In the genomic region with DNA sequence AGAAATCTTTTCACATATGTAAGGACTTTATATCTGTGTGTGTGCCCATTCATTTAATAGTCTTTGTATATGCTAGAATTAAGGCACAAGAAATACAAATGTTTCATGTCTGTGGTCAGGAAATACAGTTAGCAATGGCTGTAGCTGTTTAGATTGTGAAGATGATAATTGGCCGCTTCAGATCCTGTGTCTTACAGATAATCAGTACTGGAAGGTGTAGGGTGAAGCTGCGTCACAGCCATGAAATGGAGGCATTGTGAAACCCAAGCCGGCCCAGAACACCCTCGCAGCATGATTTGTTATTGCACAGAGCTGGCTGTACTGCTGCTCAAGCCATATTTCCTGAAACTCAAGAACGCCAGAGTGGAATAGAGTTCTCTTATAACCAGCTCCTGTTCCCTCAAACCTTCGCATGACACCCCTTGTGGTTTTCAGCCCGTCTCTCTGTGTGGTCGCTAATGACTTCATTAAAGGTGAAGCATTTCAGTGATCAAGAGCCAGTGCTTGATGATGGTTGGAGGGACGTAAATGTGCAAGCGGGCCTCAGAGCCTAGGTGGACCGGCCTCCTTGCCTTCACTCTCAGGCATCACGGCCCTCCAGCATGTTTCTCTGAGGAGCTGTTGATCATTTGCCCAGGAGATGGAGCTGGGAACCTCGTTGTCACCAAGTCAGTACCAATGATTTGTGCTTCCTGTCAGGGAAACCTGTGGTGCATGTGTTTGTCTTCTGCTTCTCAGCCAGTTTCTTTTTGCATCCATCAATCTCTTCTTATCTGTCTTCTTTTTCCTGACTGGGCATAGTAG, we compare ENCODE assay signal across 8 cellular contexts.
A peak's percentile ranks its signal among the peaks of the same experiment; 100 is the strongest.
DNase-seq lines count a peak whose midpoint lies in the region; ATAC-seq, FAIRE-seq and TF ChIP-seq lines count a peak whose summit lies in the region.

No MANE protein-coding gene starts in this region.

- peak overlapping the region; percentile 95 for H3K27ac Mint-ChIP-seq in activated naive CD8-positive, alpha-beta T cell treated with anti-CD3 and anti-CD28 coated beads for 36 hours

- no peak overlapping the region for H3K4me2 ChIP-seq in HepG2 (ENCODE audit: low read depth, low read length)
- peak overlapping the region; percentile 3 for H3K4me2 ChIP-seq in parathyroid adenoma (ENCODE audit: low read length)

- H3K9me3 Mint-ChIP-seq in activated naive CD8-positive, alpha-beta T cell treated with anti-CD3 and anti-CD28 coated beads for 36 hours: no peaks in the 10 kb centered on the region

- POLR2A ChIA-PET in HepG2 (lab: Yijun Ruan, JAX): interaction anchor here (1.6 kb wide), 1 partner anchor 139 kb away, joined by 11 read pairs; a partner anchor contains a TSS

- H2AFZ ChIP-seq in HepG2 (ENCODE audit: low read length) (no peak overlapping the region), parathyroid adenoma (peak overlapping the region; percentile 90)

- TF ChIP-seq CTCF in liver (IDR thresholded peaks at IDR 0.05; ENCODE audit: low read depth, low read length, missing input control) (no peak), HepG2 (CRISPR knock-in tag; IDR thresholded peaks at IDR 0.05) (no peak), parathyroid adenoma (IDR thresholded peaks at IDR 0.05) (no peak)

- CTCF ChIA-PET in HepG2 (lab: Yijun Ruan, JAX; ENCODE audit: low intra/inter-chr PET ratio, low total read pairs): interaction anchor here (0.7 kb wide), 1 partner anchor 140 kb away, joined by 3 read pairs; a partner anchor contains a TSS

- H3K27ac ChIP-seq in liver (ENCODE audit: low read depth in 1 of 2, low read length in 2 of 2): peak overlapping the region in 1 of 2 donors; percentile 48
- H3K27ac ChIP-seq in HepG2 (ENCODE audit: extremely low read length, insufficient read depth, low read length): no peak overlapping the region
- peak overlapping the region; percentile 83 for H3K27ac ChIP-seq in parathyroid adenoma

- H3K9me3 ChIP-seq in liver (ENCODE audit: control insufficient read depth in 4 of 4, low read length in 3 of 4): no peaks in the 10 kb centered on the region
- no peaks in the 10 kb centered on the region for H3K9me3 ChIP-seq in HepG2 (ENCODE audit: low read length)
- H3K9me3 ChIP-seq in parathyroid adenoma (ENCODE audit: control insufficient read depth, low read length): no peaks in the 10 kb centered on the region

- no peak for TF ChIP-seq RAD21 in liver (IDR thresholded peaks at IDR 0.05)
- no peak for TF ChIP-seq RAD21 in HepG2 (CRISPR knock-in tag; IDR thresholded peaks at IDR 0.05)

- H3K4me1 Mint-ChIP-seq in activated naive CD8-positive, alpha-beta T cell treated with anti-CD3 and anti-CD28 coated beads for 36 hours: peaks cover 69% of the 10 kb centered on the region

- FAIRE-seq in HepG2 (lab: Jason Lieb, UNC): no peak

- 65% methylated on average over 13 of the region's 13 CpGs for whole genome bisulfite sequencing in liver
- WGBS in HepG2 (ENCODE audit: low lambda C conversion rate): 95% methylated on average over 13 of the region's 13 CpGs

- H3K4me3 ChIP-seq in liver (ENCODE audit: low read depth in 1 of 3, low read length in 3 of 3) (no peak overlapping the region), HepG2 (replicated peaks in 1 of 3; ENCODE audit: insufficient read depth in 1 of 3, low read depth in 2 of 3, low read length in 3 of 3) (no peak overlapping the region), parathyroid adenoma (ENCODE audit: low read depth, low read length) (no peak overlapping the region)

- TF ChIP-seq EP300 in HepG2 (IDR thresholded peaks at IDR 0.05; ENCODE audit: low read depth in 2 of 2, low read length in 2 of 2) (no peak), HepG2 (CRISPR knock-in tag; IDR thresholded peaks at IDR 0.05; ENCODE audit: borderline replicate concordance) (no peak)

- no peak for ATAC-seq in HepG2
- no peak for ATAC-seq in GM18511 (IDR thresholded peaks at IDR 0.05; ENCODE audit: unreplicated experiment)
- ATAC-seq in GM18498 (IDR thresholded peaks at IDR 0.05; ENCODE audit: unreplicated experiment): no peak
- no peak for ATAC-seq in GM21786 (IDR thresholded peaks at IDR 0.05; ENCODE audit: unreplicated experiment)
- no peak for ATAC-seq in GM19324 (IDR thresholded peaks at IDR 0.05; ENCODE audit: low FRiP score, unreplicated experiment)

- BruUV-seq in HepG2 (replicated peaks; lab: Mats Ljungman, UMichigan): no TSS peak

- peak overlapping the region; percentile 55 for H3K4me3 Mint-ChIP-seq in activated naive CD8-positive, alpha-beta T cell treated with anti-CD3 and anti-CD28 coated beads for 36 hours

- H3K4me1 ChIP-seq in liver (ENCODE audit: control insufficient read depth in 4 of 4, insufficient read depth in 4 of 4, low read length in 3 of 4): peaks cover 6 to 75% (median 49%) of the 10 kb centered on the region in 4 donors
- peaks cover 73% of the 10 kb centered on the region for H3K4me1 ChIP-seq in HepG2 (ENCODE audit: insufficient read depth, low read length)
- H3K4me1 ChIP-seq in parathyroid adenoma: peaks cover 20% of the 10 kb centered on the region

- H3K36me3 Mint-ChIP-seq in activated naive CD8-positive, alpha-beta T cell treated with anti-CD3 and anti-CD28 coated beads for 36 hours: no peaks in the 10 kb centered on the region

- intact Hi-C loops in HepG2 (cut with micrococcal nuclease; ENCODE audit: unreplicated experiment): no loop called here

- in situ Hi-C loops in HepG2 (cut with HindIII; ENCODE audit: extremely low pct_ligation_motif_present, low pct_unique_long_range_greater_than_20kb): loop anchor here (5.0 kb wide), 1 partner anchor 141 kb away; a partner anchor contains a TSS

- peaks cover 5% of the 10 kb centered on the region for H4K20me1 ChIP-seq in HepG2 (ENCODE audit: insufficient read depth, low read length)

- H3K27me3 ChIP-seq in liver (ENCODE audit: control insufficient read depth in 4 of 4, insufficient read depth in 4 of 4, low read length in 3 of 4): no peaks in the 10 kb centered on the region
- H3K27me3 ChIP-seq in HepG2 (ENCODE audit: control insufficient read depth in 1 of 2, insufficient read depth in 2 of 2, low read length in 2 of 2): no peaks in the 10 kb centered on the region
- no peaks in the 10 kb centered on the region for H3K27me3 ChIP-seq in parathyroid adenoma (ENCODE audit: control insufficient read depth, insufficient read depth, low read length)

- no peak for DNase-seq in HepG2 (ENCODE audit: low spot score)
- DNase-seq in activated naive CD8-positive, alpha-beta T cell treated with anti-CD3 and anti-CD28 coated beads for 36 hours: peak; percentile 54

- no peaks in the 10 kb centered on the region for H3K27me3 Mint-ChIP-seq in activated naive CD8-positive, alpha-beta T cell treated with anti-CD3 and anti-CD28 coated beads for 36 hours

- H3K79me2 ChIP-seq in HepG2 (ENCODE audit: insufficient read depth, low read length): peaks cover 51% of the 10 kb centered on the region
- peaks cover 32% of the 10 kb centered on the region for H3K79me2 ChIP-seq in parathyroid adenoma

- TF ChIP-seq POLR2A in HepG2 (IDR thresholded peaks at IDR 0.05; ENCODE audit: insufficient read depth in 1 of 2, low read depth in 2 of 2, low read length in 2 of 2): no peak

- H3K36me3 ChIP-seq in liver (ENCODE audit: control insufficient read depth in 4 of 4, insufficient read depth in 3 of 4, low read depth in 1 of 4, low read length in 3 of 4) (no peaks in the 10 kb centered on the region), HepG2 (replicated peaks in 1 of 2; ENCODE audit: control insufficient read depth in 1 of 2, insufficient read depth in 2 of 2, low read length in 2 of 2) (no peaks in the 10 kb centered on the region), parathyroid adenoma (ENCODE audit: control insufficient read depth, insufficient read depth, low read length) (no peaks in the 10 kb centered on the region)

- H3K9ac ChIP-seq in liver (ENCODE audit: low read depth in 1 of 2, low read length in 2 of 2): no peak overlapping the region
- no peak overlapping the region for H3K9ac ChIP-seq in HepG2 (ENCODE audit: insufficient read depth, low read depth, low read length)
- H3K9ac ChIP-seq in parathyroid adenoma: no peak overlapping the region

TF ChIP-seq in liver, 16 proteins besides CTCF, POLR2A, EP300 and RAD21:
- TF ChIP-seq NR2F2 (IDR thresholded peaks at IDR 0.05) (no peak), HNF4G (IDR thresholded peaks at IDR 0.05) (no peak), YY1 (IDR thresholded peaks at IDR 0.05) (peak; percentile 25)

TF ChIP-seq in HepG2, 621 proteins besides CTCF, POLR2A, EP300 and RAD21 (continues in another document):
- TF ChIP-seq, protein P1, sequence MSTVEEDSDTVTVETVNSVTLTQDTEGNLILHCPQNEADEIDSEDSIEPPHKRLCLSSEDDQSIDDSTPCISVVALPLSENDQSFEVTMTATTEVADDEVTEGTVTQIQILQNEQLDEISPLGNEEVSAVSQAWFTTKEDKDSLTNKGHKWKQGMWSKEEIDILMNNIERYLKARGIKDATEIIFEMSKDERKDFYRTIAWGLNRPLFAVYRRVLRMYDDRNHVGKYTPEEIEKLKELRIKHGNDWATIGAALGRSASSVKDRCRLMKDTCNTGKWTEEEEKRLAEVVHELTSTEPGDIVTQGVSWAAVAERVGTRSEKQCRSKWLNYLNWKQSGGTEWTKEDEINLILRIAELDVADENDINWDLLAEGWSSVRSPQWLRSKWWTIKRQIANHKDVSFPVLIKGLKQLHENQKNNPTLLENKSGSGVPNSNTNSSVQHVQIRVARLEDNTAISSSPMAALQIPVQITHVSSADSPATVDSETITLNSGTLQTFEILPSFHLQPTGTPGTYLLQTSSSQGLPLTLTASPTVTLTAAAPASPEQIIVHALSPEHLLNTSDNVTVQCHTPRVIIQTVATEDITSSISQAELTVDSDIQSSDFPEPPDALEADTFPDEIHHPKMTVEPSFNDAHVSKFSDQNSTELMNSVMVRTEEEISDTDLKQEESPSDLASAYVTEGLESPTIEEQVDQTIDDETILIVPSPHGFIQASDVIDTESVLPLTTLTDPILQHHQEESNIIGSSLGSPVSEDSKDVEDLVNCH (CRISPR knock-in tag; IDR thresholded peaks at IDR 0.05): no peak
- no peak for TF ChIP-seq TRIM24 (CRISPR knock-in tag; IDR thresholded peaks at IDR 0.05)
